In genomic region chr11:11940551-11940950, GRCh38 we compare ENCODE assay signal across 1 cellular context.
TF ChIP-seq lines count a peak whose summit lies in the region.

No MANE protein-coding gene starts in this region.

TF ChIP-seq in H1, 55 proteins besides CTCF, POLR2A, EP300 and RAD21:
- TF ChIP-seq TAF7 (optimal IDR thresholded peaks at IDR 0.05; ENCODE audit: borderline replicate concordance, low read depth, low read length) = no peak
- no peak for TF ChIP-seq GABPA (IDR thresholded peaks at IDR 0.05; ENCODE audit: borderline replicate concordance, insufficient read depth, low read length)
- no peak for TF ChIP-seq E2F6 (IDR thresholded peaks at IDR 0.05)
- TF ChIP-seq CEBPB (IDR thresholded peaks at IDR 0.05; ENCODE audit: low read depth, low read length) = no peak
- no peak for TF ChIP-seq EGR1 (IDR thresholded peaks at IDR 0.05; ENCODE audit: borderline replicate concordance, low read depth, low read length)
- TF ChIP-seq, protein P1, sequence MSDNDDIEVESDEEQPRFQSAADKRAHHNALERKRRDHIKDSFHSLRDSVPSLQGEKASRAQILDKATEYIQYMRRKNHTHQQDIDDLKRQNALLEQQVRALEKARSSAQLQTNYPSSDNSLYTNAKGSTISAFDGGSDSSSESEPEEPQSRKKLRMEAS (IDR thresholded peaks at IDR 0.05) = no peak
- no peak for TF ChIP-seq RFX5 (IDR thresholded peaks at IDR 0.05; ENCODE audit: borderline replicate concordance, low read depth, low read length)
- TF ChIP-seq SIN3A (conservative IDR thresholded peaks at IDR 0.05 in 1 of 2, IDR thresholded peaks at IDR 0.05 in 1 of 2; ENCODE audit: low read depth in 1 of 2, low read length in 2 of 2) = no peak
- no peak for TF ChIP-seq BACH1 (IDR thresholded peaks at IDR 0.05; ENCODE audit: low read length)
- no peak for TF ChIP-seq ASH2L (IDR thresholded peaks at IDR 0.05; ENCODE audit: low read length)
- no peak for TF ChIP-seq SIX5 (IDR thresholded peaks at IDR 0.05; ENCODE audit: low read depth, low read length)
- no peak for TF ChIP-seq JUN (IDR thresholded peaks at IDR 0.05; ENCODE audit: low read depth, low read length)
- no peak for TF ChIP-seq ZNF274 (IDR thresholded peaks at IDR 0.05; ENCODE audit: borderline replicate concordance, extremely low read depth, low read length)
TF ChIP-seq in H1: peak in this region for 0.
